ENCODE assay signal across 9 cellular contexts in the genomic region with DNA sequence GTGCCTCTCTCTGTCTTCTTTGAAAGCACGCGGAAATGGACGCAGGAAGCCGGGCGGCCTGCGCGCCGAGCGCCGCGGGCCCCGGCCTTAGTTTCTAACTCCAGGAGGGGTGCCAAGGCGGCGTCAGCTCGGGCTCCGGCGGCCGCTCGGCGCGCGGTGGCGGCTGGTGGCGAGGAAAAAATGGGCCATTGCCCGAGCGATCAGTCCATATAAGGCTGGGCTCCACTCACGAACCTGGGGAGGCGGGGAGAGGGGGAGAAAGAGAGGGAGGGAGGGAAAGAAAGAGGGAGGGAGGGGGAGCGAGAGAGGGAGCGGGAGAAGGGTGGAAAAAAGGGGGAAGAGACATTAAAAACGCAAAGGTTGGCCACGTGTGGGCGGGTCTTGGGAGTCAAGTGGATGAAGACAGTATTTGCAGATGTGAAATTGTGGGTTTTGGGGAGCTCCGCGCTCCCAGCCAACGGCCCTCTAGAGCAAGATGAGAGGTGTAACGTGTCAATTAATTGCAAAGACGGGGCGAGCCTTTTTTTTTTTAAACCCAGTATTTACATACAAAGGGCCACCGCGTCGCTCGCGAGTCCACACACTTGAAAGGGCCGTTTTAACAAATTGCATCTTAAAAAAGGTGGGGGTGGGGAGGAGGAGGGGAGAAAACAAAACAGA. TPM values are rescaled to one million over a fixed set of nuclear protein-coding genes. Genes with fewer than 3 reads are reported as not detected.
DNase-seq lines count a peak whose midpoint lies in the region; ATAC-seq and TF ChIP-seq lines count a peak whose summit lies in the region.
"Had no signal": no experiment of that assay in that cellular context is flagged by ENCODE, and none has a peak within 500 bp of the region (broad histone marks: within the 10 kb centered on the region; RNA-seq: fewer than 3 reads in every experiment).

A gene (minus strand): TSS at position 184 of the 660 bp plus-strand sequence. CDS start 395 bp downstream, outside the sequence.

- no peak within 1 kb of the TSS for H3K27ac ChIP-seq in fibroblast of lung (ENCODE audit: insufficient read depth, low read length)

- no peaks in the 10 kb centered on the region for H3K36me3 ChIP-seq in fibroblast of lung (ENCODE audit: control insufficient read depth, insufficient read depth, low read length)

- ATAC-seq in HG03159 (IDR thresholded peaks at IDR 0.05; ENCODE audit: unreplicated experiment): no peak
- no peak for ATAC-seq in HG03135 (IDR thresholded peaks at IDR 0.05; ENCODE audit: unreplicated experiment)

- H3K4me2 ChIP-seq in fibroblast of lung (ENCODE audit: extremely low read depth, insufficient read depth, low read length): peak within 1 kb of the TSS; percentile 35

- peaks cover 79% of the 10 kb centered on the region for H3K27me3 ChIP-seq in fibroblast of lung (ENCODE audit: control insufficient read depth, insufficient read depth, low read length)

- peak within 1 kb of the TSS in 1 of 4 experiments; percentile 40 for H3K4me3 ChIP-seq in fibroblast of lung (replicated peaks in 1 of 4; ENCODE audit: control extremely low read depth in 1 of 4, insufficient read depth in 1 of 4, low read depth in 3 of 4, low read length in 4 of 4)

- H3K9me3 ChIP-seq in fibroblast of lung (ENCODE audit: control insufficient read depth, insufficient read depth, low read depth, low read length): no peaks in the 10 kb centered on the region

- TF ChIP-seq CTCF in fibroblast of lung (conservative IDR thresholded peaks at IDR 0.05 in 1 of 2, IDR thresholded peaks at IDR 0.05 in 1 of 2; ENCODE audit: low read depth in 1 of 2, low read length in 2 of 2): no peak

- H2AFZ ChIP-seq in fibroblast of lung (ENCODE audit: low read length): no peak within 1 kb of the TSS

- no peaks in the 10 kb centered on the region for H4K20me1 ChIP-seq in fibroblast of lung (ENCODE audit: control insufficient read depth, extremely low read depth, insufficient read depth, low read length)

- peak; percentile 12 for DNase-seq in G401 (ENCODE audit: low spot score)
- DNase-seq in NCI-H2196 (lab: John Stamatoyannopoulos, UW; ENCODE audit: unreplicated experiment): peak; percentile 77
- DNase-seq in fibroblast of lung (ENCODE audit: low read depth in 2 of 2): peak in 1 of 2 donors; percentile 56
- DNase-seq in retina: peak; percentile 25
- no peak for DNase-seq in stimulated activated CD4-positive, alpha-beta T cell treated with anti-CD3 and anti-CD28 coated beads, Interleukin-4, amount 100 ng/mL, for 1 hour
- no peak for DNase-seq in RPMI8226

- no peaks in the 10 kb centered on the region for H3K4me1 ChIP-seq in fibroblast of lung (ENCODE audit: control insufficient read depth, extremely low read depth, insufficient read depth, low read length)

- in situ Hi-C loops in G401 (cut with HindIII; ENCODE audit: low sequenced_read_pairs): no loop called here

- H3K9ac ChIP-seq in fibroblast of lung (ENCODE audit: insufficient read depth, low read length): no peak within 1 kb of the TSS

- no peaks in the 10 kb centered on the region for H3K79me2 ChIP-seq in fibroblast of lung (ENCODE audit: control insufficient read depth, insufficient read depth, low read length)

RNA-seq across cellular contexts. Expression of the gene that starts here (rescaled TPM):
- not detected in 2 replicates for total RNA-seq in G401 (2014; rRNA removed; shearing (Covaris generic))
- total RNA-seq in fibroblast of lung: not detected in 2 replicates
- polyA plus RNA-seq in fibroblast of lung: not detected in 2 replicates
- polyA plus RNA-seq in fibroblast of lung (2012): not detected in 2 replicates
- not detected in 2 replicates for polyA minus RNA-seq in fibroblast of lung (ENCODE audit: low replicate concordance)
- total RNA-seq: fibroblast of villous mesenchyme had no signal

Comparison
In these comparisons a context has a peak if more than half of its experiments do, and no peak if none do; other contexts are left out.
1. Peak in DNase-seq in G401; RNA of the gene not detected or under 1 TPM.
2. DNase-seq: peak in NCI-H2196 (single experiment) and retina (single experiment); none in stimulated activated CD4-positive, alpha-beta T cell treated with anti-CD3 and anti-CD28 coated beads, Interleukin-4, amount 100 ng/mL, for 1 hour (single experiment) and RPMI8226 (single experiment).